8 cellular contexts compared by ENCODE assay signal in genomic region chr17:8120520-8121443, GRCh38.
DNase-seq lines count a peak whose midpoint lies in the region; ATAC-seq and TF ChIP-seq lines count a peak whose summit lies in the region.

No MANE protein-coding gene starts in this region.

- peak; percentile 2 for ATAC-seq in stimulated activated memory B cell treated with anti-CD40 and anti-IgM and Interleukin-4, amounts not matched to agents 10 μg/mL and 1 μg/mL and 100 μg/mL, for 72 hours
- ATAC-seq in GM18867 (IDR thresholded peaks at IDR 0.05; ENCODE audit: unreplicated experiment): no peak

- CTCF ChIA-PET in AG04449 (lab: Yijun Ruan, JAX): interaction anchor here (0.9 to 7.5 kb wide), 18 partner anchors 11 to 180 kb away, joined by 3 to 168 read pairs (median 16); partner anchors contain the start of genes ALOX12B, PFAS and VAMP2

- H3K27me3 Mint-ChIP-seq in stimulated activated memory B cell treated with anti-CD40 and anti-IgM and Interleukin-4, amounts not matched to agents 10 μg/mL and 1 μg/mL and 100 μg/mL, for 72 hours: peaks cover 80% of the 10 kb centered on the region

- H3K27me3 ChIP-seq in effector memory CD4-positive, alpha-beta T cell (replicated peaks; ENCODE audit: control insufficient read depth, insufficient read depth, low read length, poor library complexity, severe bottlenecking): peaks cover 4% of the 10 kb centered on the region

- H3K9me3 Mint-ChIP-seq in stimulated activated memory B cell treated with anti-CD40 and anti-IgM and Interleukin-4, amounts not matched to agents 10 μg/mL and 1 μg/mL and 100 μg/mL, for 72 hours: no peaks in the 10 kb centered on the region

- H3K36me3 Mint-ChIP-seq in stimulated activated memory B cell treated with anti-CD40 and anti-IgM and Interleukin-4, amounts not matched to agents 10 μg/mL and 1 μg/mL and 100 μg/mL, for 72 hours: no peaks in the 10 kb centered on the region

- peak; percentile 56 for TF ChIP-seq POLR2A in GM19193 (IDR thresholded peaks at IDR 0.05; ENCODE audit: extremely low read depth, insufficient read depth, insufficient read length)

- H3K4me3 Mint-ChIP-seq in stimulated activated memory B cell treated with anti-CD40 and anti-IgM and Interleukin-4, amounts not matched to agents 10 μg/mL and 1 μg/mL and 100 μg/mL, for 72 hours: peak overlapping the region; percentile 76

- H3K27ac ChIP-seq in effector memory CD4-positive, alpha-beta T cell (ENCODE audit: insufficient read depth, low read length, poor library complexity, severe bottlenecking): no peak overlapping the region

- no peaks in the 10 kb centered on the region for H3K9me3 ChIP-seq in effector memory CD4-positive, alpha-beta T cell (ENCODE audit: control insufficient read depth, low read length)

- no peaks in the 10 kb centered on the region for H3K36me3 ChIP-seq in effector memory CD4-positive, alpha-beta T cell (ENCODE audit: control insufficient read depth, insufficient read depth, low read length)

- POLR2A ChIA-PET in AG04449 (lab: Yijun Ruan, JAX): interaction anchor here (0.7 to 2.3 kb wide), 7 partner anchors 31 to 279 kb away, joined by 3 to 12 read pairs (median 6); partner anchors contain the start of genes BORCS6 and PER1

- peaks cover 61% of the 10 kb centered on the region for H3K4me1 ChIP-seq in effector memory CD4-positive, alpha-beta T cell (ENCODE audit: control insufficient read depth, insufficient read depth, low read length, poor library complexity, severe bottlenecking)

- TF ChIP-seq CTCF in AG04449 (IDR thresholded peaks at IDR 0.05; ENCODE audit: insufficient read depth, low read length, missing control alignments): peak; percentile 29

- peak overlapping the region; percentile 83 for H3K27ac Mint-ChIP-seq in stimulated activated memory B cell treated with anti-CD40 and anti-IgM and Interleukin-4, amounts not matched to agents 10 μg/mL and 1 μg/mL and 100 μg/mL, for 72 hours

- H3K4me3 ChIP-seq in AG04449 (ENCODE audit: low read depth, low read length): peak overlapping the region; percentile 77
- H3K4me3 ChIP-seq in effector memory CD4-positive, alpha-beta T cell (ENCODE audit: insufficient read depth, low read depth, low read length, poor library complexity, severe bottlenecking): peak overlapping the region; percentile 50

- no peak for DNase-seq in AG04449 (ENCODE audit: low read depth, low spot score)
- peak; percentile 38 for DNase-seq in NCI-H526 treated with DMSO at 0.1 percent for 48 hours (lab: John Stamatoyannopoulos, UW)
- peak; percentile 84 to 90 for DNase-seq in activated CD4-positive, alpha-beta T cell treated with anti-CD3 and anti-CD28 coated beads, Interleukin-2, amount 50 U/mL, for 48 hours
- peak; percentile 44 to 47 (median 45) for DNase-seq in effector memory CD4-positive, alpha-beta T cell
- peak; percentile 48 for DNase-seq in midbrain (lab: John Stamatoyannopoulos, UW)

- peaks cover 72% of the 10 kb centered on the region for H3K4me1 Mint-ChIP-seq in stimulated activated memory B cell treated with anti-CD40 and anti-IgM and Interleukin-4, amounts not matched to agents 10 μg/mL and 1 μg/mL and 100 μg/mL, for 72 hours
